Comparison of ENCODE assay signal across 11 cellular contexts in genomic region chr2:168373468-168373867, GRCh38.
"Had no signal": no experiment of that assay in that cellular context is flagged by ENCODE, and none has a peak within 500 bp of the region (broad histone marks: within the 10 kb centered on the region; RNA-seq: fewer than 3 reads in every experiment).

No MANE protein-coding gene starts in this region.

- FAIRE-seq: H1, H54 had no signal

- H2AFZ ChIP-seq: GM23248, GM23338 had no signal

- H3K4me3 ChIP-seq: GM23248, GM23338, HAP-1 had no signal

- H3K27ac Mint-ChIP-seq: GM23338, H9, HFFc6 had no signal

- H3K4me3 Mint-ChIP-seq: GM23338, H9, HFFc6 had no signal

- H3K4me2 ChIP-seq: GM23338 had no signal

- H3K27ac ChIP-seq: GM23248 had no signal

- H3K4me1 ChIP-seq: HAP-1 had no signal

- H3K4me1 Mint-ChIP-seq: GM23338, H9 had no signal

- DNase-seq: GM23248, GOT3, H7, H9, HCEC 1CT, HFFc6 had no signal

- ATAC-seq: GM23338, HCT116 had no signal

- H3K9me3 Mint-ChIP-seq: HFFc6 had no signal

- H3K36me3 ChIP-seq: HAP-1 had no signal

- H3K9ac ChIP-seq: GM23248 had no signal

- H3K9me3 ChIP-seq: HAP-1 had no signal
